In genomic region chr16:88441460-88441859, GRCh38 we compare ENCODE assay signal across 30 cellular contexts.
"Had no signal": no experiment of that assay in that cellular context is flagged by ENCODE, and none has a peak within 500 bp of the region (broad histone marks: within the 10 kb centered on the region; RNA-seq: fewer than 3 reads in every experiment).

No MANE protein-coding gene starts in this region.

- H3K36me3 ChIP-seq: esophagus muscularis mucosa, gastrocnemius medialis, heart left ventricle had no signal

- H3K4me1 ChIP-seq: foreskin keratinocyte, gastrocnemius medialis had no signal

- H3K9me3 ChIP-seq: body of pancreas, esophagus muscularis mucosa, gastrocnemius medialis, heart left ventricle had no signal

- H3K4me3 ChIP-seq: body of pancreas, esophagus muscularis mucosa, gastrocnemius medialis, heart left ventricle had no signal

- H3K4me3 Mint-ChIP-seq: activated CD4-positive, alpha-beta memory T cell treated with anti-CD3 and anti-CD28 coated beads, Interleukin-2, amount 10 ng/mL, durations not matched to agents 7 days and 5 days; activated CD4-positive, alpha-beta T cell treated with anti-CD3 and anti-CD28 coated beads, Interleukin-2, amount 10 ng/mL, durations not matched to agents 7 days and 5 days; activated naive CD4-positive, alpha-beta T cell treated with anti-CD3 and anti-CD28 coated beads, Interleukin-2, amount 10 ng/mL, durations not matched to agents 7 days and 5 days; activated naive CD8-positive, alpha-beta T cell treated with anti-CD3 and anti-CD28 coated beads, Interleukin-2, amount 10 ng/mL, durations not matched to agents 7 days and 5 days; activated T-cell treated with anti-CD3 and anti-CD28 coated beads, Interleukin-2, amount 50 U/mL, for 24 hours; activated T-cell treated with anti-CD3 and anti-CD28 coated beads, Interleukin-2, amount 50 U/mL, for 72 hours; effector memory CD8-positive, alpha-beta T cell; WTC11 had no signal

- DNase-seq: activated CD4-positive, alpha-beta memory T cell treated with anti-CD3 and anti-CD28 coated beads, Interleukin-2, amount 10 ng/mL, durations not matched to agents 7 days and 5 days; activated CD4-positive, alpha-beta T cell treated with anti-CD3 and anti-CD28 coated beads for 1 hour; activated CD4-positive, alpha-beta T cell treated with anti-CD3 and anti-CD28 coated beads for 4 hours; activated CD4-positive, alpha-beta T cell treated with anti-CD3 and anti-CD28 coated beads, Interleukin-2, amount 10 ng/mL, durations not matched to agents 7 days and 5 days; activated CD4-positive, alpha-beta T cell treated with anti-CD3 and anti-CD28 coated beads, Interleukin-2, amount 50 U/mL, for 4 hours; activated CD8-positive, alpha-beta memory T cell treated with anti-CD3 and anti-CD28 coated beads, Interleukin-2, amount 50 U/mL, for 48 hours; activated gamma-delta T cell; activated naive CD4-positive, alpha-beta T cell; activated naive CD4-positive, alpha-beta T cell treated with anti-CD3 and anti-CD28 coated beads, Interleukin-2, amount 10 ng/mL, durations not matched to agents 7 days and 5 days; activated naive CD8-positive, alpha-beta T cell treated with anti-CD3 and anti-CD28 coated beads, Interleukin-2, amount 10 ng/mL, durations not matched to agents 7 days and 5 days; activated T-cell treated with anti-CD3 and anti-CD28 coated beads for 4 hours; activated T-cell treated with anti-CD3 and anti-CD28 coated beads, Interleukin-2, amount 50 U/mL, for 24 hours; activated T-cell treated with anti-CD3 and anti-CD28 coated beads, Interleukin-2, amount 50 U/mL, for 72 hours; anterior cingulate cortex; body of pancreas; caudate nucleus; cortex of kidney; dermis blood vessel endothelial cell; effector CD4-positive, alpha-beta T cell; effector memory CD8-positive, alpha-beta T cell; erythroblast; foreskin keratinocyte; gastrocnemius medialis; glutamatergic neuron; heart left ventricle; T-helper 2 cell had no signal

- FAIRE-seq: colon had no signal

- H3K4me1 Mint-ChIP-seq: activated CD4-positive, alpha-beta memory T cell treated with anti-CD3 and anti-CD28 coated beads, Interleukin-2, amount 10 ng/mL, durations not matched to agents 7 days and 5 days; WTC11 had no signal

- ATAC-seq: activated naive CD4-positive, alpha-beta T cell treated with anti-CD3 and anti-CD28 coated beads, Interleukin-2, amount 50 U/mL, for 72 hours; activated T-cell treated with anti-CD3 and anti-CD28 coated beads, Interleukin-2, amount 50 U/mL, for 72 hours; body of pancreas; effector memory CD8-positive, alpha-beta T cell; foreskin keratinocyte; gastrocnemius medialis; heart left ventricle; WTC11 had no signal

- H3K27me3 Mint-ChIP-seq: activated CD4-positive, alpha-beta memory T cell treated with anti-CD3 and anti-CD28 coated beads, Interleukin-2, amount 10 ng/mL, durations not matched to agents 7 days and 5 days; activated CD4-positive, alpha-beta T cell treated with anti-CD3 and anti-CD28 coated beads, Interleukin-2, amount 10 ng/mL, durations not matched to agents 7 days and 5 days; activated naive CD8-positive, alpha-beta T cell treated with anti-CD3 and anti-CD28 coated beads, Interleukin-2, amount 10 ng/mL, durations not matched to agents 7 days and 5 days; activated T-cell treated with anti-CD3 and anti-CD28 coated beads, Interleukin-2, amount 50 U/mL, for 24 hours; effector memory CD8-positive, alpha-beta T cell had no signal

- H3K36me3 Mint-ChIP-seq: activated naive CD4-positive, alpha-beta T cell treated with anti-CD3 and anti-CD28 coated beads, Interleukin-2, amount 10 ng/mL, durations not matched to agents 7 days and 5 days; activated naive CD4-positive, alpha-beta T cell treated with anti-CD3 and anti-CD28 coated beads, Interleukin-2, amount 50 U/mL, for 72 hours; activated naive CD8-positive, alpha-beta T cell treated with anti-CD3 and anti-CD28 coated beads, Interleukin-2, amount 10 ng/mL, durations not matched to agents 7 days and 5 days; WTC11 had no signal

- H3K27ac Mint-ChIP-seq: activated CD4-positive, alpha-beta memory T cell treated with anti-CD3 and anti-CD28 coated beads, Interleukin-2, amount 10 ng/mL, durations not matched to agents 7 days and 5 days; activated CD4-positive, alpha-beta T cell treated with anti-CD3 and anti-CD28 coated beads, Interleukin-2, amount 10 ng/mL, durations not matched to agents 7 days and 5 days; activated naive CD4-positive, alpha-beta T cell treated with anti-CD3 and anti-CD28 coated beads, Interleukin-2, amount 10 ng/mL, durations not matched to agents 7 days and 5 days; activated naive CD4-positive, alpha-beta T cell treated with anti-CD3 and anti-CD28 coated beads, Interleukin-2, amount 50 U/mL, for 72 hours; activated naive CD8-positive, alpha-beta T cell treated with anti-CD3 and anti-CD28 coated beads, Interleukin-2, amount 10 ng/mL, durations not matched to agents 7 days and 5 days; activated T-cell treated with anti-CD3 and anti-CD28 coated beads, Interleukin-2, amount 50 U/mL, for 24 hours; activated T-cell treated with anti-CD3 and anti-CD28 coated beads, Interleukin-2, amount 50 U/mL, for 72 hours; WTC11 had no signal

- H3K27ac ChIP-seq: body of pancreas, esophagus muscularis mucosa, foreskin keratinocyte, gastrocnemius medialis, heart left ventricle had no signal

- H3K27me3 ChIP-seq: body of pancreas, gastrocnemius medialis had no signal

- H3K9me3 Mint-ChIP-seq: activated CD4-positive, alpha-beta memory T cell treated with anti-CD3 and anti-CD28 coated beads, Interleukin-2, amount 10 ng/mL, durations not matched to agents 7 days and 5 days; activated CD4-positive, alpha-beta T cell treated with anti-CD3 and anti-CD28 coated beads, Interleukin-2, amount 10 ng/mL, durations not matched to agents 7 days and 5 days; activated naive CD4-positive, alpha-beta T cell treated with anti-CD3 and anti-CD28 coated beads, Interleukin-2, amount 10 ng/mL, durations not matched to agents 7 days and 5 days; activated naive CD4-positive, alpha-beta T cell treated with anti-CD3 and anti-CD28 coated beads, Interleukin-2, amount 50 U/mL, for 72 hours; activated naive CD8-positive, alpha-beta T cell treated with anti-CD3 and anti-CD28 coated beads, Interleukin-2, amount 10 ng/mL, durations not matched to agents 7 days and 5 days; activated T-cell treated with anti-CD3 and anti-CD28 coated beads, Interleukin-2, amount 50 U/mL, for 24 hours; activated T-cell treated with anti-CD3 and anti-CD28 coated beads, Interleukin-2, amount 50 U/mL, for 72 hours; effector memory CD8-positive, alpha-beta T cell; WTC11 had no signal
